18 cellular contexts compared by ENCODE assay signal in the genomic region with DNA sequence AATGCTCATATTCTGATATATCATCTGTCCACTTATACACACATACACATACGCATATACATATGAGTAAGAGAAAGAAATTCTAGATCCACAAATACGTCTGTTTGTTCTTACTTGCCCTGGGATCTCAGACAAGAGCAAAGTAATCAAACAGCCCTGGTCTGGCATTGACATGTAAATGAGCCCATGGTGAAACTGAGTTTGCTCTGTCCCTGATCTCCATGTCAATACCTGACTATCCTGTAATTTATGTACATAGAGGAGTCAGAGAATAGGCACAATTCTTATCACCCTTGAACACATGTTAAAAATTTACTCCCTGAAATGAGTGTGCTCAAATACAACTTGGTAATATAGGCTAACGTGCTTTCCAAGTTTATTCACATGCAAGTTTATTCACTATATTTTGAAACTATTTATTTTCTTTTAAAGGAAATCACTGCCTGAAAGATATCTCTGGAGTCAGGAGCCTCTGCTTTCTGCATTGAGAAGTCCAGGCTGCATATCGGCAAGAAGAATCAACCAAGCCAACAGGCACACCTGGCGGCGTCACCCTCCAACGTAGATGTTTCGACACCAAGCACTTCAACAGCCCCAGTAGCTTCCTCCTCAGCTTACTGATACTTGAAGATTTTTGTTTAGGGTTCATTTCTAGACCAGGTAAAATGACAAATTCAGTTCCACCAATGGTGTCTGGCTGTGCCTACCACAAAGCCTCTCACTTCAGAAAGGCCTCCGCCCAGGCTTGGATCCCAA.
DNase-seq lines count a peak whose midpoint lies in the region; ATAC-seq, FAIRE-seq and TF ChIP-seq lines count a peak whose summit lies in the region.
"Had no signal": no experiment of that assay in that cellular context is flagged by ENCODE, and none has a peak within 500 bp of the region (broad histone marks: within the 10 kb centered on the region; RNA-seq: fewer than 3 reads in every experiment).

No MANE protein-coding gene starts in this region.

- H3K79me2 ChIP-seq in H1 (ENCODE audit: control insufficient read depth in 1 of 2, insufficient read depth in 2 of 2, low read length in 2 of 2) (no peaks in the 10 kb centered on the region), osteoblast (ENCODE audit: insufficient read depth, low read length) (no peaks in the 10 kb centered on the region)

- DNase-seq in DMS153 (lab: John Stamatoyannopoulos, UW): peak; percentile 83
- peak; percentile 12 to 58 for DNase-seq in HAP-1 (ENCODE audit: low spot score in 2 of 2)
- DNase-seq in NCI-H345 treated with DMSO at 0.1 percent for 48 hours (lab: John Stamatoyannopoulos, UW; ENCODE audit: unreplicated experiment): peak; percentile 83
- DNase-seq in H1 (ENCODE audit: low read depth in 1 of 2, low spot score in 2 of 2): no peak
- DNase-seq in osteoblast (ENCODE audit: insufficient read length, low spot score, missing footprints): no peak
- DNase-seq in hepatic stellate cell (ENCODE audit: low spot score): no peak
- no peak for DNase-seq in HuH-7.5 (ENCODE audit: low spot score)
- DNase-seq: DND-41, GF-D8, GOT3, KBM-7, NCI-H1048, NCI-H187, NCI-H526 treated with DMSO at 0.1 percent for 48 hours had no signal

- no peak overlapping the region for H3K9ac ChIP-seq in H1 (replicated peaks in 1 of 4; ENCODE audit: extremely low read depth in 1 of 4, low read depth in 3 of 4, low read length in 3 of 4)

- in situ Hi-C loops in HAP-1 (cut with MboI; ENCODE audit: low sequenced_read_pairs): no loop called here

- no peak overlapping the region for H3K4ac ChIP-seq in H1 (replicated peaks; ENCODE audit: insufficient read length, low read depth, low read length)

- H3K27me3 ChIP-seq in HAP-1 (ENCODE audit: low read depth) (no peaks in the 10 kb centered on the region), H1 (replicated peaks in 1 of 4; ENCODE audit: control insufficient read depth in 3 of 4, extremely low read depth in 1 of 4, insufficient read depth in 3 of 4, low read length in 3 of 4) (no peaks in the 10 kb centered on the region), osteoblast (ENCODE audit: insufficient read depth, low read length) (no peaks in the 10 kb centered on the region)

- peak overlapping the region; percentile 30 for H2BK120ac ChIP-seq in H1 (replicated peaks; ENCODE audit: low read depth, low read length)

- H3K56ac ChIP-seq in H1 (replicated peaks; ENCODE audit: insufficient read length, low read depth, low read length): no peak overlapping the region

- no peak overlapping the region for H2BK15ac ChIP-seq in H1 (ENCODE audit: low read length)

- H2BK20ac ChIP-seq in H1 (ENCODE audit: low read length): peak overlapping the region; percentile 50; the same call in 1 of the 2 replicates

- POLR2A ChIA-PET in H1 (lab: Charles Lee; ENCODE audit: partially characterized antibody): no interaction called here

- peaks cover 8% of the 10 kb centered on the region; the same call in 1 of the 2 replicates for H3K23me2 ChIP-seq in H1 (ENCODE audit: low read depth, low read length)

- no peaks in the 10 kb centered on the region for H3K79me1 ChIP-seq in H1 (ENCODE audit: low read depth, low read length)

- H3K14ac ChIP-seq in H1 (ENCODE audit: insufficient read length): no peak overlapping the region

- no peak overlapping the region for H2AK5ac ChIP-seq in H1 (ENCODE audit: low read depth, low read length)

- H4K91ac ChIP-seq in H1 (replicated peaks; ENCODE audit: insufficient read length, low read length): no peak overlapping the region

- TF ChIP-seq CTCF in H1 (IDR thresholded peaks at IDR 0.05; ENCODE audit: control extremely low read depth in 1 of 3, insufficient read depth in 1 of 3, low read depth in 1 of 3, low read length in 3 of 3) (no peak), osteoblast (IDR thresholded peaks at IDR 0.05; ENCODE audit: extremely low read depth, low read depth, low read length) (no peak)

- H2AFZ ChIP-seq in H1 (ENCODE audit: low read length): no peak overlapping the region
- H2AFZ ChIP-seq in osteoblast (ENCODE audit: low read length): no peak overlapping the region

- H3K23ac ChIP-seq in H1 (ENCODE audit: insufficient read length): no peak overlapping the region

- H3K4me2 ChIP-seq in H1 (ENCODE audit: insufficient read depth in 1 of 2, low read depth in 2 of 2, low read length in 2 of 2) (peak overlapping the region in 1 of 2 experiments; percentile 30; a peak in 1 of 4 replicates), osteoblast (ENCODE audit: insufficient read depth, low read length) (no peak overlapping the region)
- H3K4me2 ChIP-seq: A549 had no signal

- FAIRE-seq in H1 (lab: Jason Lieb, UNC): no peak
- FAIRE-seq: A549 had no signal

- CTCF ChIA-PET in H1 (lab: Charles Lee; ENCODE audit: partially characterized antibody): interaction anchor here (0.6 to 0.8 kb wide), 3 partner anchors 61 to 1828 kb away, joined by 3 read pairs; no protein-coding TSS in a partner anchor

- H3K4me3 ChIP-seq in HAP-1 (no peak overlapping the region), H1 (ENCODE audit: extremely low read depth in 1 of 4, insufficient read depth in 2 of 4, low read depth in 3 of 4, low read length in 4 of 4) (peak overlapping the region in 1 of 4 experiments; percentile 10; a peak in 1 of 8 replicates), osteoblast (ENCODE audit: insufficient read depth, low read length) (no peak overlapping the region)
- H3K4me3 ChIP-seq: A549 had no signal

- H3K36me3 ChIP-seq in HAP-1 (replicated peaks) (no peaks in the 10 kb centered on the region), H1 (ENCODE audit: control insufficient read depth in 2 of 4, insufficient read depth in 4 of 4, low read length in 3 of 4) (no peaks in the 10 kb centered on the region; a peak in 1 of 8 replicates), osteoblast (ENCODE audit: insufficient read depth, low read length) (no peaks in the 10 kb centered on the region)

- no peak for TF ChIP-seq RAD21 in H1 (IDR thresholded peaks at IDR 0.05 in 1 of 2, conservative IDR thresholded peaks at IDR 0.05 in 1 of 2; ENCODE audit: low read depth in 2 of 2, low read length in 2 of 2)

- peak overlapping the region; percentile 10; the same call in 1 of the 2 replicates for H2BK12ac ChIP-seq in H1 (ENCODE audit: low read depth, low read length)

- no peak for ATAC-seq in GM18505 (IDR thresholded peaks at IDR 0.05; ENCODE audit: unreplicated experiment)
- ATAC-seq: A549, Panc1, Right ventricle myocardium inferior had no signal

- H3K18ac ChIP-seq in H1 (ENCODE audit: extremely low read depth, low read length): no peak overlapping the region

- H4K20me1 ChIP-seq in H1 (replicated peaks in 1 of 2; ENCODE audit: control insufficient read depth in 1 of 2, insufficient read depth in 2 of 2, low read length in 2 of 2) (peaks cover 0 to 7% of the 10 kb centered on the region in 2 experiments), osteoblast (ENCODE audit: insufficient read depth, low read length) (no peaks in the 10 kb centered on the region)

- H3K4me1 ChIP-seq in HAP-1 (no peaks in the 10 kb centered on the region), H1 (replicated peaks in 1 of 4; ENCODE audit: control insufficient read depth in 3 of 4, insufficient read depth in 4 of 4, low read length in 3 of 4) (peaks cover 0 to 11% (median 2%) of the 10 kb centered on the region in 4 experiments; a peak in 5 of 7 replicates), osteoblast (ENCODE audit: insufficient read depth, low read length) (no peaks in the 10 kb centered on the region)
- H3K4me1 ChIP-seq: A549 had no signal

- H3K9me3 ChIP-seq in HAP-1: no peaks in the 10 kb centered on the region
- peaks cover 0 to under 1% of the 10 kb centered on the region in 2 experiments; a peak in 1 of 4 replicates for H3K9me3 ChIP-seq in H1 (ENCODE audit: insufficient read depth in 2 of 2, low read depth in 1 of 2, low read length in 1 of 2)
- H3K9me3 ChIP-seq in osteoblast (ENCODE audit: low read depth, low read length): no peaks in the 10 kb centered on the region
- H3K9me3 ChIP-seq: A549 had no signal

- no peak for TF ChIP-seq POLR2A in H1 (IDR thresholded peaks at IDR 0.05; ENCODE audit: control extremely low read depth in 1 of 2, low read depth in 2 of 2, low read length in 2 of 2)
- no peak for TF ChIP-seq POLR2A in GM18505 (IDR thresholded peaks at IDR 0.05; ENCODE audit: borderline replicate concordance, extremely low read depth, insufficient read depth, insufficient read length)

- H4K5ac ChIP-seq in H1 (ENCODE audit: insufficient read length, low read depth, low read length): no peak overlapping the region

- H3K27ac ChIP-seq in H1 (ENCODE audit: low read depth, low read length) (no peak overlapping the region), osteoblast (ENCODE audit: low read depth, low read length) (no peak overlapping the region)
- H3K27ac ChIP-seq: A549 had no signal

- H2BK5ac ChIP-seq in H1 (ENCODE audit: low read depth, low read length): peak overlapping the region; percentile 72; the same call in 1 of the 2 replicates

- TF ChIP-seq EP300 in H1 (IDR thresholded peaks at IDR 0.05; ENCODE audit: borderline replicate concordance in 1 of 2, low read depth in 2 of 2, low read length in 2 of 2): no peak

- H4K8ac ChIP-seq in H1 (ENCODE audit: extremely low read depth, insufficient read depth, low read length): no peak overlapping the region

- 64% methylated on average over 9 of the region's 9 CpGs; no CpG with 5 or more reads in 1 of the 2 experiments for WGBS in H1 (ENCODE audit: extremely low coverage in 1 of 2, insufficient coverage in 1 of 2, insufficient read length in 1 of 2, insufficient replicate concordance in 2 of 2, low coverage in 1 of 2, low lambda C conversion rate in 2 of 2, missing lambda C conversion rate in 1 of 2), 2 experiments

Comparison
In these comparisons a context has a peak if more than half of its experiments do, and no peak if none do; other contexts are left out.
1. DNase-seq: peak in DMS153 (single experiment), HAP-1 (2 of 2) and NCI-H345 treated with DMSO at 0.1 percent for 48 hours (single experiment); none in H1 (0 of 2), osteoblast (single experiment), hepatic stellate cell (single experiment) and HuH-7.5 (single experiment).